1 cellular context compared by ENCODE assay signal in the genomic region with DNA sequence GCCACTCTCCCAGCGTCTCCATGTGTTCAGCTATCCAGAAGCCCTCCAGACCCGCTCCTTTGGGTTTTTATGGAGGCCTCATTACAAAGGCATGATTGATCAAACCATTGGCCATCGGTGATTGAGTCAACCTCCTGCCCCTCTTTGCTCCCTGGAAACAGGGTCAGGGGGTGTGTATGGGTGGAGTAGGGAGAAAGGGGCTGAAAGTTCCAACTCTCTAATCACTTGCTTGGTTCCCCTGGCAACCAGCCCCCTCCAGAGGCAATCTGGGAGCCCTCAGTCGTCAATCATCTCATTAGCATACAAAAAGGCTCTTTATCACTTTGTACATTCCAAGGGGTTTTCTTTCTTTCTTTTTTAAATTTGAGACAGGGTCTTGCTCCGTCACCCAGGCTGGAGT.
TF ChIP-seq lines count a peak whose summit lies in the region.

No MANE protein-coding gene starts in this region.

TF ChIP-seq in HCT116, 20 proteins besides CTCF, POLR2A, EP300 and RAD21 (continued from another document):
- TF ChIP-seq, protein P1, sequence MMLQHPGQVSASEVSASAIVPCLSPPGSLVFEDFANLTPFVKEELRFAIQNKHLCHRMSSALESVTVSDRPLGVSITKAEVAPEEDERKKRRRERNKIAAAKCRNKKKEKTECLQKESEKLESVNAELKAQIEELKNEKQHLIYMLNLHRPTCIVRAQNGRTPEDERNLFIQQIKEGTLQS (IDR thresholded peaks at IDR 0.05): no peak
- no peak for TF ChIP-seq YY1 (IDR thresholded peaks at IDR 0.05; ENCODE audit: extremely low read depth, insufficient replicate concordance, low read depth, low read length)
- TF ChIP-seq ZNF274 (IDR thresholded peaks at IDR 0.05; ENCODE audit: low read depth, low read length): no peak
- no peak for TF ChIP-seq EZH2phosphoT487 (IDR thresholded peaks at IDR 0.05; ENCODE audit: borderline replicate concordance)
- TF ChIP-seq EZH2 (IDR thresholded peaks at IDR 0.05): no peak
- TF ChIP-seq ZBTB33 (IDR thresholded peaks at IDR 0.05; ENCODE audit: extremely low read depth, insufficient replicate concordance, low read length): no peak
- no peak for TF ChIP-seq TCF7L2 (IDR thresholded peaks at IDR 0.05; ENCODE audit: borderline replicate concordance, extremely low read depth, insufficient read depth, insufficient read length)
- TF ChIP-seq SRF (IDR thresholded peaks at IDR 0.05; ENCODE audit: low read depth): no peak
- no peak for TF ChIP-seq EGR1 (IDR thresholded peaks at IDR 0.05; ENCODE audit: low read depth)
- no peak for TF ChIP-seq FOSL1 (IDR thresholded peaks at IDR 0.05; ENCODE audit: low read depth)
- no peak for TF ChIP-seq CBX3 (IDR thresholded peaks at IDR 0.05; ENCODE audit: low read depth)
